ENCODE assay signal across 9 cellular contexts in genomic region chr11:128731041-128731663, GRCh38. TPM values are rescaled to one million over a fixed set of nuclear protein-coding genes. Genes with fewer than 3 reads are reported as not detected.
DNase-seq lines count a peak whose midpoint lies in the region; ATAC-seq, FAIRE-seq and TF ChIP-seq lines count a peak whose summit lies in the region.
"Had no signal": no experiment of that assay in that cellular context is flagged by ENCODE, and none has a peak within 500 bp of the region (broad histone marks: within the 10 kb centered on the region; RNA-seq: fewer than 3 reads in every experiment).

No MANE protein-coding gene starts in this region.

- peak; percentile 78 for DNase-seq in activated CD4-positive, alpha-beta T cell treated with anti-CD3 and anti-CD28 coated beads, Interleukin-2, amount 10 ng/mL, durations not matched to agents 24 days and 14 days
- no peak for DNase-seq in activated CD4-positive, alpha-beta T cell treated with anti-CD3 and anti-CD28 coated beads for 4 hours
- DNase-seq in GM23338 (ENCODE audit: low spot score) (no peak), nephron progenitor cell (no peak), T1000 (lab: John Stamatoyannopoulos, UW) (no peak), frontal cortex (ENCODE audit: low spot score in 2 of 2) (no peak)

- H3K27ac Mint-ChIP-seq in activated CD4-positive, alpha-beta T cell treated with anti-CD3 and anti-CD28 coated beads, Interleukin-2, amount 10 ng/mL, durations not matched to agents 24 days and 14 days = peak overlapping the region; percentile 76
- H3K27ac Mint-ChIP-seq in GM23338 (no peak overlapping the region), nephron progenitor cell (peak overlapping the region; percentile 14)

- H2AFZ ChIP-seq in GM23338 = peak overlapping the region; percentile 40
- no peak overlapping the region for H2AFZ ChIP-seq in OCI-LY1 (ENCODE audit: low read length)

- H3K4me1 Mint-ChIP-seq in activated CD4-positive, alpha-beta T cell treated with anti-CD3 and anti-CD28 coated beads, Interleukin-2, amount 10 ng/mL, durations not matched to agents 24 days and 14 days = peaks cover 85% of the 10 kb centered on the region
- H3K4me1 Mint-ChIP-seq in GM23338 (peaks cover 64% of the 10 kb centered on the region), nephron progenitor cell (peaks cover 87% of the 10 kb centered on the region)

- peak overlapping the region; percentile 31 for H3K9ac ChIP-seq in OCI-LY1 (ENCODE audit: low read length)

- no peak overlapping the region for H3K27ac ChIP-seq in GM23338 (ENCODE audit: low read depth)
- peak overlapping the region; percentile 99 for H3K27ac ChIP-seq in OCI-LY1 (ENCODE audit: low read depth, low read length, poor library complexity, severe bottlenecking)
- H3K27ac ChIP-seq: RWPE1 had no signal

- no peaks in the 10 kb centered on the region for H3K9me2 ChIP-seq in GM23338 (ENCODE audit: insufficient read depth)
- H3K9me2 ChIP-seq in OCI-LY1 (ENCODE audit: low read depth, low read length) = no peaks in the 10 kb centered on the region

- no peaks in the 10 kb centered on the region for H3K9me3 ChIP-seq in OCI-LY1 (ENCODE audit: low read length)

- no peak for TF ChIP-seq CTCF in GM23338 (conservative IDR thresholded peaks at IDR 0.05; ENCODE audit: low read depth in 2 of 2)
- no peak for TF ChIP-seq CTCF in OCI-LY1 (IDR thresholded peaks at IDR 0.05; ENCODE audit: low read length)
- TF ChIP-seq CTCF in nephron progenitor cell (IDR thresholded peaks at IDR 0.05) = no peak

- H3K4me1 ChIP-seq in GM23338 (ENCODE audit: insufficient read depth) (peaks cover 46% of the 10 kb centered on the region), OCI-LY1 (ENCODE audit: insufficient read depth, low read length, severe bottlenecking) (peaks cover 100% of the 10 kb centered on the region)

- H3K4me3 ChIP-seq in GM23338 (no peak overlapping the region), OCI-LY1 (ENCODE audit: low read depth, low read length, poor library complexity, severe bottlenecking) (peak overlapping the region; percentile 17)

- H3K9me3 Mint-ChIP-seq in activated CD4-positive, alpha-beta T cell treated with anti-CD3 and anti-CD28 coated beads, Interleukin-2, amount 10 ng/mL, durations not matched to agents 24 days and 14 days = no peaks in the 10 kb centered on the region
- no peaks in the 10 kb centered on the region for H3K9me3 Mint-ChIP-seq in GM23338
- H3K9me3 Mint-ChIP-seq in nephron progenitor cell = no peaks in the 10 kb centered on the region

- peak overlapping the region; percentile 64 for H3K4me3 Mint-ChIP-seq in activated CD4-positive, alpha-beta T cell treated with anti-CD3 and anti-CD28 coated beads, Interleukin-2, amount 10 ng/mL, durations not matched to agents 24 days and 14 days
- H3K4me3 Mint-ChIP-seq in GM23338 (no peak overlapping the region), nephron progenitor cell (no peak overlapping the region)

- no peaks in the 10 kb centered on the region for H3K36me3 ChIP-seq in GM23338 (ENCODE audit: insufficient read depth)
- H3K36me3 ChIP-seq in OCI-LY1 (ENCODE audit: insufficient read depth, low read length) = no peaks in the 10 kb centered on the region

- H3K27me3 ChIP-seq in GM23338 (ENCODE audit: insufficient read depth) = peaks cover 8% of the 10 kb centered on the region; the same call in 1 of the 2 replicates
- H3K27me3 ChIP-seq in OCI-LY1 (ENCODE audit: insufficient read depth, low read length) = no peaks in the 10 kb centered on the region

- FAIRE-seq in frontal cortex (lab: Jason Lieb, UNC) = no peak

- H3K36me3 Mint-ChIP-seq in activated CD4-positive, alpha-beta T cell treated with anti-CD3 and anti-CD28 coated beads, Interleukin-2, amount 10 ng/mL, durations not matched to agents 24 days and 14 days (ENCODE audit: low read depth) = peaks cover 12% of the 10 kb centered on the region
- no peaks in the 10 kb centered on the region for H3K36me3 Mint-ChIP-seq in GM23338 (ENCODE audit: low read depth)
- H3K36me3 Mint-ChIP-seq in nephron progenitor cell (ENCODE audit: low read depth) = no peaks in the 10 kb centered on the region

- ATAC-seq in GM23338 = no peak
- no peak for ATAC-seq in GM18858 (IDR thresholded peaks at IDR 0.05; ENCODE audit: unreplicated experiment)

- no peaks in the 10 kb centered on the region for H4K20me1 ChIP-seq in GM23338 (replicated peaks; ENCODE audit: insufficient read depth)
- no peaks in the 10 kb centered on the region for H4K20me1 ChIP-seq in OCI-LY1 (ENCODE audit: insufficient read depth, low read length)

- no peaks in the 10 kb centered on the region for H3K27me3 Mint-ChIP-seq in activated CD4-positive, alpha-beta T cell treated with anti-CD3 and anti-CD28 coated beads, Interleukin-2, amount 10 ng/mL, durations not matched to agents 24 days and 14 days
- peaks cover 17% of the 10 kb centered on the region for H3K27me3 Mint-ChIP-seq in GM23338 (ENCODE audit: insufficient read depth, low read depth, poor library complexity)
- peaks cover 25% of the 10 kb centered on the region for H3K27me3 Mint-ChIP-seq in nephron progenitor cell (ENCODE audit: low read depth, poor library complexity)

- intact Hi-C loops in activated CD4-positive, alpha-beta T cell treated with anti-CD3 and anti-CD28 coated beads, Interleukin-2, amount 10 ng/mL, durations not matched to agents 24 days and 14 days (cut with micrococcal nuclease) = loop anchor here (5.0 to 10.0 kb wide), 2 partner anchors 149 to 206 kb away; no protein-coding TSS in a partner anchor

- peak overlapping the region; percentile 35 for H3K4me2 ChIP-seq in GM23338
- H3K4me2 ChIP-seq in OCI-LY1 (ENCODE audit: low read length) = peak overlapping the region; percentile 78

- H3K79me2 ChIP-seq in GM23338 (replicated peaks; ENCODE audit: insufficient read depth) (no peaks in the 10 kb centered on the region), OCI-LY1 (ENCODE audit: insufficient read depth, low read length) (0 out of 2 replicates have a peak, but pooled peaks cover 9% of the 10 kb centered on the region)

- H3F3A ChIP-seq in GM23338 (replicated peaks; ENCODE audit: low read depth) (peaks cover 3% of the 10 kb centered on the region; the same call in 1 of the 2 replicates), OCI-LY1 (ENCODE audit: insufficient read depth, low read length) (no peaks in the 10 kb centered on the region)

TF ChIP-seq in GM23338, 12 proteins besides CTCF, POLR2A, EP300 and RAD21 (continues in another document):
- no peak for TF ChIP-seq CREB1 (CRISPR knock-in tag; IDR thresholded peaks at IDR 0.05; ENCODE audit: low read depth)

RNA-seq across cellular contexts. Expression of gene FLI1, which starts 37.3 kb away (rescaled TPM):
- total RNA-seq in activated CD4-positive, alpha-beta T cell treated with anti-CD3 and anti-CD28 coated beads, Interleukin-2, amount 10 ng/mL, durations not matched to agents 24 days and 14 days = 35.3 and 36.5 TPM in 2 replicates
- 0.12 and 0.21 TPM in 2 replicates for total RNA-seq in GM23338 (2014; rRNA removed; shearing (Covaris generic))
- 0.16 and 0.31 TPM in 2 replicates for polyA plus RNA-seq in GM23338 (2016; fragmentation: Nextera tagmentation; extraction: Ambion mirVana)
- 3.7 TPM for total RNA-seq in frontal cortex
